In genomic region chr4:159421058-159421419, GRCh38 we compare ENCODE assay signal across 4 cellular contexts.
DNase-seq lines count a peak whose midpoint lies in the region; ATAC-seq, FAIRE-seq and TF ChIP-seq lines count a peak whose summit lies in the region.
"Not testable (repeated sequence)": the region's sequence is repeated elsewhere in the genome, so short reads cannot be mapped to it uniquely, and the experiment has no call there.

No MANE protein-coding gene starts in this region.

- CTCF ChIA-PET in K562 (lab: Yijun Ruan, JAX; ENCODE audit: low intra/inter-chr PET ratio); HepG2 (lab: Yijun Ruan, JAX; ENCODE audit: low intra/inter-chr PET ratio, low total read pairs): not testable (repeated sequence)

- not testable (repeated sequence) for H3K4me1 ChIP-seq in K562 (replicated peaks in 1 of 2; ENCODE audit: control insufficient read depth in 2 of 2, insufficient read depth in 2 of 2, low read length in 2 of 2); neuronal stem cell (ENCODE audit: control insufficient read depth in 2 of 2, insufficient read depth in 1 of 2, low read depth in 1 of 2, low read length in 2 of 2)
- H3K4me1 ChIP-seq in hepatocyte (ENCODE audit: insufficient read depth), result peaks cover 23% of the 10 kb centered on the region
- peaks cover 81% of the 10 kb centered on the region for H3K4me1 ChIP-seq in HepG2 (ENCODE audit: insufficient read depth, low read length)

- intact Hi-C loops in K562 (cut with micrococcal nuclease); HepG2 (cut with micrococcal nuclease; ENCODE audit: unreplicated experiment): not testable (repeated sequence)

- not testable (repeated sequence) for H2BK120ac ChIP-seq in neuronal stem cell (ENCODE audit: low read depth, low read length)

- H3K79me2 ChIP-seq in K562 (ENCODE audit: control insufficient read depth, insufficient read depth, low read length); hepatocyte; HepG2 (ENCODE audit: insufficient read depth, low read length): not testable (repeated sequence)

- H2AK5ac ChIP-seq in neuronal stem cell (ENCODE audit: low read depth, low read length), result peak overlapping the region; percentile 21

- not testable (repeated sequence) for H3K27me3 ChIP-seq in K562 (ENCODE audit: control insufficient read depth in 2 of 2, insufficient read depth in 2 of 2, low read length in 2 of 2); hepatocyte; HepG2 (ENCODE audit: control insufficient read depth in 1 of 2, insufficient read depth in 2 of 2, low read length in 2 of 2); neuronal stem cell (ENCODE audit: control insufficient read depth in 3 of 3, insufficient read depth in 3 of 3, low read depth in 1 of 3, low read length in 3 of 3)

- H3K9me2 ChIP-seq in hepatocyte (replicated peaks; ENCODE audit: insufficient read depth), result not testable (repeated sequence)

- FAIRE-seq in K562 (lab: Jason Lieb, UNC); HepG2 (lab: Jason Lieb, UNC): not testable (repeated sequence)

- not testable (repeated sequence) for H3K36me3 ChIP-seq in K562 (ENCODE audit: control insufficient read depth, insufficient read depth, low read length); hepatocyte (replicated peaks; ENCODE audit: insufficient read depth, low read depth); HepG2 (replicated peaks in 1 of 2; ENCODE audit: control insufficient read depth in 1 of 2, insufficient read depth in 2 of 2, low read length in 2 of 2); neuronal stem cell (replicated peaks in 1 of 2; ENCODE audit: control insufficient read depth in 2 of 2, insufficient read depth in 2 of 2, low read length in 2 of 2)

- H4K91ac ChIP-seq in neuronal stem cell (ENCODE audit: low read depth, low read length, poor library complexity), result not testable (repeated sequence)

- H3K18ac ChIP-seq in neuronal stem cell (ENCODE audit: low read length), result not testable (repeated sequence)

- H3K4ac ChIP-seq in neuronal stem cell (ENCODE audit: low read length), result not testable (repeated sequence)

- H3K9me3 ChIP-seq in K562 (replicated peaks; ENCODE audit: control insufficient read depth, insufficient read depth, low read depth, low read length); hepatocyte (ENCODE audit: low read depth); HepG2 (ENCODE audit: low read length); neuronal stem cell (replicated peaks in 1 of 2; ENCODE audit: control insufficient read depth in 2 of 2, insufficient read depth in 1 of 2, low read depth in 1 of 2, low read length in 2 of 2): not testable (repeated sequence)

- DNase-seq in K562 (ENCODE audit: extremely low read depth in 1 of 4, low spot score in 3 of 4); hepatocyte (ENCODE audit: low spot score); HepG2 (ENCODE audit: low spot score); neuronal stem cell (ENCODE audit: low spot score): not testable (repeated sequence)

- TF ChIP-seq RAD21 in K562 (CRISPR knock-in tag; conservative IDR thresholded peaks at IDR 0.05 in 1 of 2, IDR thresholded peaks at IDR 0.05 in 1 of 2); HepG2 (CRISPR knock-in tag; IDR thresholded peaks at IDR 0.05): not testable (repeated sequence)

- TF ChIP-seq POLR2A in K562 (conservative IDR thresholded peaks at IDR 0.05); HepG2 (IDR thresholded peaks at IDR 0.05; ENCODE audit: insufficient read depth in 1 of 2, low read depth in 2 of 2, low read length in 2 of 2): not testable (repeated sequence)

- POLR2A ChIA-PET in K562 (lab: Yijun Ruan, JAX), result interaction anchor here (0.6 to 0.7 kb wide), 2 partner anchors 14 to 536 kb away, joined by 3 read pairs; no protein-coding TSS in a partner anchor
- POLR2A ChIA-PET in HepG2 (lab: Yijun Ruan, JAX), result not testable (repeated sequence)

- H3K9me1 ChIP-seq in K562 (ENCODE audit: control insufficient read depth, insufficient read depth, low read length), result not testable (repeated sequence)

- not testable (repeated sequence) for H2AFZ ChIP-seq in K562 (ENCODE audit: low read depth, low read length); hepatocyte; HepG2 (ENCODE audit: low read length)
- peak overlapping the region; percentile 45 for H2AFZ ChIP-seq in neuronal stem cell (ENCODE audit: low read length)

- BruUV-seq in K562 (replicated peaks; lab: Mats Ljungman, UMichigan); HepG2 (replicated peaks; lab: Mats Ljungman, UMichigan): not testable (repeated sequence)

- not testable (repeated sequence) for ATAC-seq in K562, HepG2

- H3K4me2 ChIP-seq in K562 (ENCODE audit: insufficient read depth, low read length); HepG2 (ENCODE audit: low read depth, low read length); neuronal stem cell (ENCODE audit: insufficient read depth, low read length, poor library complexity, severe bottlenecking): not testable (repeated sequence)
- H3K4me2 ChIP-seq in hepatocyte, result peak overlapping the region; percentile 67

- not testable (repeated sequence) for H3K79me1 ChIP-seq in neuronal stem cell (ENCODE audit: low read depth, low read length)

- in situ Hi-C loops in K562 (cut with MboI); HepG2 (cut with HindIII; ENCODE audit: extremely low pct_ligation_motif_present, low pct_unique_long_range_greater_than_20kb): not testable (repeated sequence)

- not testable (repeated sequence) for H2BK12ac ChIP-seq in neuronal stem cell (ENCODE audit: low read length)

- H4K8ac ChIP-seq in neuronal stem cell (ENCODE audit: low read depth, low read length), result not testable (repeated sequence)

- H3K14ac ChIP-seq in neuronal stem cell (ENCODE audit: low read length), result peak overlapping the region; percentile 15

- H3K4me3 ChIP-seq in K562; hepatocyte; neuronal stem cell (ENCODE audit: low read length in 2 of 2): not testable (repeated sequence)
- H3K4me3 ChIP-seq in HepG2 (replicated peaks in 1 of 3; ENCODE audit: insufficient read depth in 1 of 3, low read depth in 2 of 3, low read length in 3 of 3), result 0 out of 6 replicates have a peak overlapping the region, but pooled peaks of 1 of the 3 experiments have one; percentile 24

- not testable (repeated sequence) for H3K23ac ChIP-seq in neuronal stem cell (ENCODE audit: low read depth, low read length, poor library complexity)

- H3K27ac ChIP-seq in K562 (ENCODE audit: extremely low read depth, low read depth, low read length); neuronal stem cell (replicated peaks; ENCODE audit: low read length): not testable (repeated sequence)
- peak overlapping the region; percentile 83 for H3K27ac ChIP-seq in hepatocyte
- H3K27ac ChIP-seq in HepG2 (ENCODE audit: extremely low read length, insufficient read depth, low read length), result peak overlapping the region; percentile 86

- TF ChIP-seq EP300 in K562 (IDR thresholded peaks at IDR 0.05; ENCODE audit: low read length); HepG2 (IDR thresholded peaks at IDR 0.05; ENCODE audit: low read depth in 2 of 2, low read length in 2 of 2); HepG2 (CRISPR knock-in tag; IDR thresholded peaks at IDR 0.05; ENCODE audit: borderline replicate concordance): not testable (repeated sequence)

- H4K20me1 ChIP-seq in K562 (replicated peaks; ENCODE audit: control insufficient read depth, insufficient read depth, low read length); hepatocyte (ENCODE audit: insufficient read depth, poor library complexity, severe bottlenecking); HepG2 (ENCODE audit: insufficient read depth, low read length): not testable (repeated sequence)

- 54% methylated on average over 5 of the region's 5 CpGs for WGBS in K562 (ENCODE audit: insufficient coverage, low coverage, missing lambda C conversion rate)
- 100% methylated on average over 5 of the region's 5 CpGs for WGBS in hepatocyte (ENCODE audit: low lambda C conversion rate, missing lambda C conversion rate)
- 93% methylated on average over 3 of the region's 5 CpGs for WGBS in HepG2 (ENCODE audit: low lambda C conversion rate)
- WGBS in neuronal stem cell (ENCODE audit: extremely low coverage in 2 of 2, insufficient read length in 2 of 2, insufficient replicate concordance in 1 of 2), 2 donors, result no CpG with 5 or more reads among the region's 5 CpGs

- TF ChIP-seq CTCF in K562 (IDR thresholded peaks at IDR 0.05 in 2 of 3, conservative IDR thresholded peaks at IDR 0.05 in 1 of 3; ENCODE audit: insufficient read depth in 2 of 3, low read depth in 1 of 3, low read length in 3 of 3); hepatocyte (IDR thresholded peaks at IDR 0.05; ENCODE audit: poor library complexity); HepG2 (CRISPR knock-in tag; IDR thresholded peaks at IDR 0.05): not testable (repeated sequence)

- not testable (repeated sequence) for H2BK15ac ChIP-seq in neuronal stem cell (ENCODE audit: low read length)

- H2BK5ac ChIP-seq in neuronal stem cell (ENCODE audit: low read length), result not testable (repeated sequence)

- H3K9ac ChIP-seq in K562 (ENCODE audit: insufficient read depth in 1 of 2, low read depth in 2 of 2, low read length in 2 of 2); HepG2 (ENCODE audit: insufficient read depth, low read depth, low read length); neuronal stem cell (ENCODE audit: low read depth, low read length, poor library complexity): not testable (repeated sequence)

TF ChIP-seq in K562, 482 proteins besides CTCF, POLR2A, EP300 and RAD21:
- TF ChIP-seq NFYB (IDR thresholded peaks at IDR 0.05; ENCODE audit: extremely low read depth, insufficient read length), result peak; percentile 52

TF ChIP-seq in HepG2, 621 proteins besides CTCF, POLR2A, EP300 and RAD21:
- TF ChIP-seq NFYB (CRISPR knock-in tag; IDR thresholded peaks at IDR 0.05), result peak; percentile 51
- TF ChIP-seq NFYC (CRISPR knock-in tag; IDR thresholded peaks at IDR 0.05), result peak; percentile 39; the same call in 1 of the 2 replicates
- peak; percentile 41; the same call in 1 of the 2 replicates for TF ChIP-seq ZMYM4 (CRISPR knock-in tag; IDR thresholded peaks at IDR 0.05)
TF ChIP-seq in HepG2: peak in this region for 3; not testable (repeated sequence) for 618.
